1 cellular context compared by ENCODE assay signal in genomic region chr22:39469681-39470461, GRCh38.
TF ChIP-seq lines count a peak whose summit lies in the region.

No MANE protein-coding gene starts in this region.

TF ChIP-seq in HepG2, 621 proteins besides CTCF, POLR2A, EP300 and RAD21 (continued from another document and continues in another):
- TF ChIP-seq, protein P1, sequence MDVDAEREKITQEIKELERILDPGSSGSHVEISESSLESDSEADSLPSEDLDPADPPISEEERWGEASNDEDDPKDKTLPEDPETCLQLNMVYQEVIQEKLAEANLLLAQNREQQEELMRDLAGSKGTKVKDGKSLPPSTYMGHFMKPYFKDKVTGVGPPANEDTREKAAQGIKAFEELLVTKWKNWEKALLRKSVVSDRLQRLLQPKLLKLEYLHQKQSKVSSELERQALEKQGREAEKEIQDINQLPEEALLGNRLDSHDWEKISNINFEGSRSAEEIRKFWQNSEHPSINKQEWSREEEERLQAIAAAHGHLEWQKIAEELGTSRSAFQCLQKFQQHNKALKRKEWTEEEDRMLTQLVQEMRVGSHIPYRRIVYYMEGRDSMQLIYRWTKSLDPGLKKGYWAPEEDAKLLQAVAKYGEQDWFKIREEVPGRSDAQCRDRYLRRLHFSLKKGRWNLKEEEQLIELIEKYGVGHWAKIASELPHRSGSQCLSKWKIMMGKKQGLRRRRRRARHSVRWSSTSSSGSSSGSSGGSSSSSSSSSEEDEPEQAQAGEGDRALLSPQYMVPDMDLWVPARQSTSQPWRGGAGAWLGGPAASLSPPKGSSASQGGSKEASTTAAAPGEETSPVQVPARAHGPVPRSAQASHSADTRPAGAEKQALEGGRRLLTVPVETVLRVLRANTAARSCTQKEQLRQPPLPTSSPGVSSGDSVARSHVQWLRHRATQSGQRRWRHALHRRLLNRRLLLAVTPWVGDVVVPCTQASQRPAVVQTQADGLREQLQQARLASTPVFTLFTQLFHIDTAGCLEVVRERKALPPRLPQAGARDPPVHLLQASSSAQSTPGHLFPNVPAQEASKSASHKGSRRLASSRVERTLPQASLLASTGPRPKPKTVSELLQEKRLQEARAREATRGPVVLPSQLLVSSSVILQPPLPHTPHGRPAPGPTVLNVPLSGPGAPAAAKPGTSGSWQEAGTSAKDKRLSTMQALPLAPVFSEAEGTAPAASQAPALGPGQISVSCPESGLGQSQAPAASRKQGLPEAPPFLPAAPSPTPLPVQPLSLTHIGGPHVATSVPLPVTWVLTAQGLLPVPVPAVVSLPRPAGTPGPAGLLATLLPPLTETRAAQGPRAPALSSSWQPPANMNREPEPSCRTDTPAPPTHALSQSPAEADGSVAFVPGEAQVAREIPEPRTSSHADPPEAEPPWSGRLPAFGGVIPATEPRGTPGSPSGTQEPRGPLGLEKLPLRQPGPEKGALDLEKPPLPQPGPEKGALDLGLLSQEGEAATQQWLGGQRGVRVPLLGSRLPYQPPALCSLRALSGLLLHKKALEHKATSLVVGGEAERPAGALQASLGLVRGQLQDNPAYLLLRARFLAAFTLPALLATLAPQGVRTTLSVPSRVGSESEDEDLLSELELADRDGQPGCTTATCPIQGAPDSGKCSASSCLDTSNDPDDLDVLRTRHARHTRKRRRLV (CRISPR knock-in tag; IDR thresholded peaks at IDR 0.05): peak; percentile 48; the same call in 1 of the 2 replicates
- TF ChIP-seq, protein P2, sequence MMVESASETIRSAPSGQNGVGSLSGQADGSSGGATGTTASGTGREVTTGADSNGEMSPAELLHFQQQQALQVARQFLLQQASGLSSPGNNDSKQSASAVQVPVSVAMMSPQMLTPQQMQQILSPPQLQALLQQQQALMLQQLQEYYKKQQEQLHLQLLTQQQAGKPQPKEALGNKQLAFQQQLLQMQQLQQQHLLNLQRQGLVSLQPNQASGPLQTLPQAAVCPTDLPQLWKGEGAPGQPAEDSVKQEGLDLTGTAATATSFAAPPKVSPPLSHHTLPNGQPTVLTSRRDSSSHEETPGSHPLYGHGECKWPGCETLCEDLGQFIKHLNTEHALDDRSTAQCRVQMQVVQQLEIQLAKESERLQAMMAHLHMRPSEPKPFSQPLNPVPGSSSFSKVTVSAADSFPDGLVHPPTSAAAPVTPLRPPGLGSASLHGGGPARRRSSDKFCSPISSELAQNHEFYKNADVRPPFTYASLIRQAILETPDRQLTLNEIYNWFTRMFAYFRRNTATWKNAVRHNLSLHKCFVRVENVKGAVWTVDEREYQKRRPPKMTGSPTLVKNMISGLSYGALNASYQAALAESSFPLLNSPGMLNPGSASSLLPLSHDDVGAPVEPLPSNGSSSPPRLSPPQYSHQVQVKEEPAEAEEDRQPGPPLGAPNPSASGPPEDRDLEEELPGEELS (CRISPR knock-in tag; IDR thresholded peaks at IDR 0.05): peak; percentile 89
- TF ChIP-seq DNMT1 (CRISPR knock-in tag; IDR thresholded peaks at IDR 0.05) (no peak), JUNB (CRISPR knock-in tag; IDR thresholded peaks at IDR 0.05; ENCODE audit: borderline replicate concordance) (no peak), ATF7-NPFF (CRISPR knock-in tag; IDR thresholded peaks at IDR 0.05; ENCODE audit: low read depth) (no peak), ZNF280D (CRISPR knock-in tag; IDR thresholded peaks at IDR 0.05) (no peak), ZNF768 (CRISPR knock-in tag; IDR thresholded peaks at IDR 0.05) (no peak), RFX3 (CRISPR knock-in tag; IDR thresholded peaks at IDR 0.05) (no peak), KLF13 (CRISPR knock-in tag; IDR thresholded peaks at IDR 0.05) (no peak), ZNF639 (CRISPR knock-in tag; conservative IDR thresholded peaks at IDR 0.05) (no peak), ZNF589 (CRISPR knock-in tag; conservative IDR thresholded peaks at IDR 0.05) (no peak; the same call in 1 of the 2 replicates), ZNF550 (CRISPR knock-in tag; IDR thresholded peaks at IDR 0.05; ENCODE audit: borderline replicate concordance) (no peak), SNRNP70 (IDR thresholded peaks at IDR 0.05; ENCODE audit: low read depth, low read length) (no peak), BCL6 (CRISPR knock-in tag; IDR thresholded peaks at IDR 0.05) (peak; percentile 48), ZNF484 (CRISPR knock-in tag; IDR thresholded peaks at IDR 0.05; ENCODE audit: borderline replicate concordance, low read depth) (no peak), KAT2B (IDR thresholded peaks at IDR 0.05; ENCODE audit: borderline replicate concordance, low read depth, low read length) (no peak), ZNF501 (CRISPR knock-in tag; IDR thresholded peaks at IDR 0.05) (no peak; the same call in 1 of the 2 replicates), LBX2 (CRISPR knock-in tag; IDR thresholded peaks at IDR 0.05; ENCODE audit: borderline replicate concordance) (no peak), TEAD3 (CRISPR knock-in tag; optimal IDR thresholded peaks at IDR 0.05; ENCODE audit: borderline replicate concordance) (peak; percentile 47), ZNF331 (CRISPR knock-in tag; IDR thresholded peaks at IDR 0.05) (peak; percentile 20; the same call in 1 of the 2 replicates), ZNF816 (CRISPR knock-in tag; IDR thresholded peaks at IDR 0.05; ENCODE audit: borderline replicate concordance) (no peak), ZNF468 (CRISPR knock-in tag; IDR thresholded peaks at IDR 0.05) (no peak), GMEB2 (CRISPR knock-in tag; IDR thresholded peaks at IDR 0.05; ENCODE audit: low read depth) (no peak), NFYB (CRISPR knock-in tag; IDR thresholded peaks at IDR 0.05) (no peak), XRCC5 (optimal IDR thresholded peaks at IDR 0.05; ENCODE audit: low read length) (peak; percentile 48), ZNF720 (CRISPR knock-in tag; IDR thresholded peaks at IDR 0.05) (no peak), ZSCAN30 (CRISPR knock-in tag; IDR thresholded peaks at IDR 0.05) (no peak), NR1H2 (CRISPR knock-in tag; IDR thresholded peaks at IDR 0.05; ENCODE audit: borderline replicate concordance, low read depth) (no peak), PHF8 (CRISPR knock-in tag; IDR thresholded peaks at IDR 0.05) (peak; percentile 25; the same call in 1 of the 2 replicates), ZFP62 (CRISPR knock-in tag; IDR thresholded peaks at IDR 0.05) (no peak), RNF2 (conservative IDR thresholded peaks at IDR 0.05; ENCODE audit: low read depth) (no peak), SCMH1 (CRISPR knock-in tag; IDR thresholded peaks at IDR 0.05; ENCODE audit: borderline replicate concordance) (no peak), ZFP37 (CRISPR knock-in tag; IDR thresholded peaks at IDR 0.05; ENCODE audit: borderline replicate concordance) (no peak), ZBTB1 (CRISPR knock-in tag; IDR thresholded peaks at IDR 0.05; ENCODE audit: borderline replicate concordance) (no peak), TEAD2 (CRISPR knock-in tag; IDR thresholded peaks at IDR 0.05) (no peak), DMTF1 (CRISPR knock-in tag; IDR thresholded peaks at IDR 0.05) (no peak), FOXO1 (CRISPR knock-in tag; IDR thresholded peaks at IDR 0.05) (peak; percentile 90), ISX (CRISPR knock-in tag; conservative IDR thresholded peaks at IDR 0.05) (no peak), CENPX (CRISPR knock-in tag; IDR thresholded peaks at IDR 0.05) (no peak), MAFK (conservative IDR thresholded peaks at IDR 0.05 in 1 of 2, IDR thresholded peaks at IDR 0.05 in 1 of 2; ENCODE audit: low read length in 2 of 2) (peak in 1 of 2 experiments; percentile 53; a peak in 3 of 4 replicates), ASH2L (IDR thresholded peaks at IDR 0.05; ENCODE audit: insufficient read length, low read depth, low read length) (no peak)
- TF ChIP-seq, protein P3, sequence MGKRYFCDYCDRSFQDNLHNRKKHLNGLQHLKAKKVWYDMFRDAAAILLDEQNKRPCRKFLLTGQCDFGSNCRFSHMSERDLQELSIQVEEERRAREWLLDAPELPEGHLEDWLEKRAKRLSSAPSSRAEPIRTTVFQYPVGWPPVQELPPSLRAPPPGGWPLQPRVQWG (CRISPR knock-in tag; IDR thresholded peaks at IDR 0.05; ENCODE audit: borderline replicate concordance, low read depth): no peak
- TF ChIP-seq, protein P4, sequence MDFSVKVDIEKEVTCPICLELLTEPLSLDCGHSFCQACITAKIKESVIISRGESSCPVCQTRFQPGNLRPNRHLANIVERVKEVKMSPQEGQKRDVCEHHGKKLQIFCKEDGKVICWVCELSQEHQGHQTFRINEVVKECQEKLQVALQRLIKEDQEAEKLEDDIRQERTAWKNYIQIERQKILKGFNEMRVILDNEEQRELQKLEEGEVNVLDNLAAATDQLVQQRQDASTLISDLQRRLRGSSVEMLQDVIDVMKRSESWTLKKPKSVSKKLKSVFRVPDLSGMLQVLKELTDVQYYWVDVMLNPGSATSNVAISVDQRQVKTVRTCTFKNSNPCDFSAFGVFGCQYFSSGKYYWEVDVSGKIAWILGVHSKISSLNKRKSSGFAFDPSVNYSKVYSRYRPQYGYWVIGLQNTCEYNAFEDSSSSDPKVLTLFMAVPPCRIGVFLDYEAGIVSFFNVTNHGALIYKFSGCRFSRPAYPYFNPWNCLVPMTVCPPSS (IDR thresholded peaks at IDR 0.05): no peak
- TF ChIP-seq, protein P5, sequence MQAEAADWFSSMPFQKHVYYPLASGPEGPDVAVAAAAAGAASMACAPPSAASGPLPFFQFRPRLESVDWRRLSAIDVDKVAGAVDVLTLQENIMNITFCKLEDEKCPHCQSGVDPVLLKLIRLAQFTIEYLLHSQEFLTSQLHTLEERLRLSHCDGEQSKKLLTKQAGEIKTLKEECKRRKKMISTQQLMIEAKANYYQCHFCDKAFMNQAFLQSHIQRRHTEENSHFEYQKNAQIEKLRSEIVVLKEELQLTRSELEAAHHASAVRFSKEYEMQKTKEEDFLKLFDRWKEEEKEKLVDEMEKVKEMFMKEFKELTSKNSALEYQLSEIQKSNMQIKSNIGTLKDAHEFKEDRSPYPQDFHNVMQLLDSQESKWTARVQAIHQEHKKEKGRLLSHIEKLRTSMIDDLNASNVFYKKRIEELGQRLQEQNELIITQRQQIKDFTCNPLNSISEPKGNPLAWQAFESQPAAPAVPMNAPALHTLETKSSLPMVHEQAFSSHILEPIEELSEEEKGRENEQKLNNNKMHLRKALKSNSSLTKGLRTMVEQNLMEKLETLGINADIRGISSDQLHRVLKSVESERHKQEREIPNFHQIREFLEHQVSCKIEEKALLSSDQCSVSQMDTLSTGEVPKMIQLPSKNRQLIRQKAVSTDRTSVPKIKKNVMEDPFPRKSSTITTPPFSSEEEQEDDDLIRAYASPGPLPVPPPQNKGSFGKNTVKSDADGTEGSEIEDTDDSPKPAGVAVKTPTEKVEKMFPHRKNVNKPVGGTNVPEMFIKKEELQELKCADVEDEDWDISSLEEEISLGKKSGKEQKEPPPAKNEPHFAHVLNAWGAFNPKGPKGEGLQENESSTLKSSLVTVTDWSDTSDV (CRISPR knock-in tag; IDR thresholded peaks at IDR 0.05): no peak
